ENCODE assay signal across 16 cellular contexts in the genomic region with DNA sequence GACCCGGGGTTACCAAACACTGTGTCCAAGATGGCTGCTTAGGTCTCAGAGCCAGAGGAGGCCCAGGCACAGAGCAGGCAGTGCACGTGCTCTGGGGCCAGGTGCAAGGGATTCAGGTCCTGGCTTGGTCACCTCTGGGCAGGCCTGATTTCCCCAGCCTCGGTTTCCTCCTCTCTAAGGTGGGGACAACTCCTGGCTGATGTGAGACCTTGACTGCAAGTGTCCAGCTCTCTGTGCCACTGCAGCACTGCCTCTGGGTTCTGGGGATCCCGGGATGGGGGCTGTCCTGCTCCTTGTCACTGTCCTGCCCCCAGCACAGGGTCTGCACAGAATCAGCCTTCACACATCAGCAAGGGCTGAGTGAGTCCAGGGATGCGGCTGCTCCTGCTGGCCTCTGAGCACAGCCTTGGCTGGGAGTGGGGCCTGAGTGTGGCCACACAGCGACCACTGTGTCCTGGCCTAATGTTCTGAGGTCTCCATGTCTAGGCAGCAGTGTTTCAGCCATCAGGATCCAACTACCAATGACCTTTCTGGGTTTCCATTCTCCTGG.
A peak's percentile ranks its signal among the peaks of the same experiment; 100 is the strongest.
DNase-seq lines count a peak whose midpoint lies in the region; ATAC-seq and TF ChIP-seq lines count a peak whose summit lies in the region.
"Had no signal": no experiment of that assay in that cellular context is flagged by ENCODE, and none has a peak within 500 bp of the region (broad histone marks: within the 10 kb centered on the region; RNA-seq: fewer than 3 reads in every experiment).

No MANE protein-coding gene starts in this region.

- no peak overlapping the region for H3K4me3 Mint-ChIP-seq in H9
- no peak overlapping the region for H3K4me3 Mint-ChIP-seq in dendritic cell treated with granulocyte-macrophage colony-stimulating factor and Interleukin-4, amounts not matched to agents 40 ng/mL and 50 ng/mL, for 4 days
- no peak overlapping the region for H3K4me3 Mint-ChIP-seq in T-helper 2 cell treated with Interferon-gamma antibody and Interleukin-4, amounts not matched to agents 5 μg/mL and 100 μg/mL, for 36 hours
- H3K4me3 Mint-ChIP-seq: CD4-positive, alpha-beta memory T cell had no signal

- H2BK5ac ChIP-seq in H9 (ENCODE audit: insufficient read length, low read length) (no peak overlapping the region), neuronal stem cell (ENCODE audit: low read length) (peak overlapping the region; percentile 55)

- no peak overlapping the region for H3K4me3 ChIP-seq in neuronal stem cell (ENCODE audit: low read length in 2 of 2)
- H3K4me3 ChIP-seq in upper lobe of right lung, result no peak overlapping the region
- H3K4me3 ChIP-seq: GM12878 had no signal

- H3K27me3 ChIP-seq in H9 (ENCODE audit: insufficient read depth, low read length) (no peaks in the 10 kb centered on the region), neuronal stem cell (ENCODE audit: control insufficient read depth in 3 of 3, insufficient read depth in 3 of 3, low read depth in 1 of 3, low read length in 3 of 3) (peaks cover 0 to 27% (median 0%) of the 10 kb centered on the region in 3 experiments), upper lobe of right lung (no peaks in the 10 kb centered on the region)

- H4K91ac ChIP-seq in H9 (ENCODE audit: insufficient read length, low read depth, low read length) (no peak overlapping the region), neuronal stem cell (ENCODE audit: low read depth, low read length, poor library complexity) (no peak overlapping the region)

- H3T11ph ChIP-seq in H9 (ENCODE audit: low read length), result no peak overlapping the region

- no peak overlapping the region for H3K4me2 ChIP-seq in H9 (ENCODE audit: insufficient read depth, insufficient read length, low read length)
- H3K4me2 ChIP-seq in neuronal stem cell (ENCODE audit: insufficient read depth, low read length, poor library complexity, severe bottlenecking), result no peak overlapping the region

- intact Hi-C loops in dendritic cell treated with granulocyte-macrophage colony-stimulating factor and Interleukin-4, amounts not matched to agents 40 ng/mL and 50 ng/mL, for 4 days (cut with micrococcal nuclease), result no loop called here
- intact Hi-C loops in upper lobe of right lung (cut with DNase I), result no loop called here

- DNase-seq in H9 (no peak), neuronal stem cell (ENCODE audit: low spot score) (no peak), upper lobe of right lung (peak; percentile 37), DMS 273 (lab: John Stamatoyannopoulos, UW; ENCODE audit: unreplicated experiment) (no peak), caudate nucleus (lab: John Stamatoyannopoulos, UW) (no peak)
- no peak for DNase-seq in T-helper 2 cell treated with Interferon-gamma antibody and Interleukin-4, amounts not matched to agents 5 μg/mL and 100 μg/mL, for 36 hours (ENCODE audit: low spot score)
- DNase-seq: ACHN; CD4-positive, alpha-beta memory T cell; DMS53; DND-41; EL; GOT3; H7 had no signal

- H3K36me3 Mint-ChIP-seq in H9 (ENCODE audit: insufficient read depth in 1 of 3, low read depth in 3 of 3), result no peaks in the 10 kb centered on the region
- H3K36me3 Mint-ChIP-seq in dendritic cell treated with granulocyte-macrophage colony-stimulating factor and Interleukin-4, amounts not matched to agents 40 ng/mL and 50 ng/mL, for 4 days (ENCODE audit: low read depth), result no peaks in the 10 kb centered on the region
- no peaks in the 10 kb centered on the region for H3K36me3 Mint-ChIP-seq in T-helper 2 cell treated with Interferon-gamma antibody and Interleukin-4, amounts not matched to agents 5 μg/mL and 100 μg/mL, for 36 hours (ENCODE audit: low read depth)
- H3K36me3 Mint-ChIP-seq: CD4-positive, alpha-beta memory T cell had no signal

- no peak for ATAC-seq in upper lobe of right lung
- ATAC-seq: GM12878 had no signal

- H3K9me3 Mint-ChIP-seq in H9, result no peaks in the 10 kb centered on the region; a peak in 1 of 5 replicates
- no peaks in the 10 kb centered on the region for H3K9me3 Mint-ChIP-seq in dendritic cell treated with granulocyte-macrophage colony-stimulating factor and Interleukin-4, amounts not matched to agents 40 ng/mL and 50 ng/mL, for 4 days
- no peaks in the 10 kb centered on the region for H3K9me3 Mint-ChIP-seq in T-helper 2 cell treated with Interferon-gamma antibody and Interleukin-4, amounts not matched to agents 5 μg/mL and 100 μg/mL, for 36 hours
- H3K9me3 Mint-ChIP-seq: CD4-positive, alpha-beta memory T cell had no signal

- H3K9me3 ChIP-seq in H9 (ENCODE audit: control insufficient read depth, low read depth, low read length) (no peaks in the 10 kb centered on the region), neuronal stem cell (replicated peaks in 1 of 2; ENCODE audit: control insufficient read depth in 2 of 2, insufficient read depth in 1 of 2, low read depth in 1 of 2, low read length in 2 of 2) (no peaks in the 10 kb centered on the region), upper lobe of right lung (no peaks in the 10 kb centered on the region)

- H3K4ac ChIP-seq in H9 (ENCODE audit: low read depth, low read length), result no peak overlapping the region
- H3K4ac ChIP-seq in neuronal stem cell (ENCODE audit: low read length), result peak overlapping the region; percentile 19

- no peak overlapping the region for H3K56ac ChIP-seq in H9 (ENCODE audit: insufficient read length, low read depth, low read length)

- H2BK120ac ChIP-seq in H9 (ENCODE audit: low read depth, low read length, poor library complexity, severe bottlenecking), result no peak overlapping the region
- peak overlapping the region; percentile 65 for H2BK120ac ChIP-seq in neuronal stem cell (ENCODE audit: low read depth, low read length)

- no peaks in the 10 kb centered on the region for H3K23me2 ChIP-seq in H9 (ENCODE audit: insufficient read length, low read depth, low read length, poor library complexity, severe bottlenecking)

- no peak overlapping the region for H4K5ac ChIP-seq in H9 (ENCODE audit: insufficient read length, low read depth, low read length)

- H3K27me3 Mint-ChIP-seq in H9 (ENCODE audit: low read depth), result peaks cover 8% of the 10 kb centered on the region
- H3K27me3 Mint-ChIP-seq in dendritic cell treated with granulocyte-macrophage colony-stimulating factor and Interleukin-4, amounts not matched to agents 40 ng/mL and 50 ng/mL, for 4 days, result peaks cover 21% of the 10 kb centered on the region
- H3K27me3 Mint-ChIP-seq in T-helper 2 cell treated with Interferon-gamma antibody and Interleukin-4, amounts not matched to agents 5 μg/mL and 100 μg/mL, for 36 hours (ENCODE audit: low read depth), result peaks cover 3% of the 10 kb centered on the region
- H3K27me3 Mint-ChIP-seq: CD4-positive, alpha-beta memory T cell had no signal

- H3K4me1 ChIP-seq in H9 (ENCODE audit: insufficient read depth, low read length) (no peaks in the 10 kb centered on the region), neuronal stem cell (ENCODE audit: control insufficient read depth in 2 of 2, insufficient read depth in 1 of 2, low read depth in 1 of 2, low read length in 2 of 2) (peaks cover 0 to 2% of the 10 kb centered on the region in 2 donors), upper lobe of right lung (no peaks in the 10 kb centered on the region)

- H3K18ac ChIP-seq in H9 (ENCODE audit: insufficient read length, low read depth, low read length), result no peak overlapping the region
- peak overlapping the region; percentile 60 for H3K18ac ChIP-seq in neuronal stem cell (ENCODE audit: low read length)

- no peak overlapping the region; a peak in 1 of 7 replicates for H3K27ac Mint-ChIP-seq in H9
- peak overlapping the region; percentile 19 for H3K27ac Mint-ChIP-seq in dendritic cell treated with granulocyte-macrophage colony-stimulating factor and Interleukin-4, amounts not matched to agents 40 ng/mL and 50 ng/mL, for 4 days
- H3K27ac Mint-ChIP-seq in T-helper 2 cell treated with Interferon-gamma antibody and Interleukin-4, amounts not matched to agents 5 μg/mL and 100 μg/mL, for 36 hours, result no peak overlapping the region

- TF ChIP-seq CTCF in H9 (conservative IDR thresholded peaks at IDR 0.05) (no peak), upper lobe of right lung (IDR thresholded peaks at IDR 0.05) (no peak)

- H4K20me1 ChIP-seq in H9 (ENCODE audit: control insufficient read depth, insufficient read depth, insufficient read length), result no peaks in the 10 kb centered on the region

- H3K27ac ChIP-seq in H9 (ENCODE audit: insufficient read length, low read depth, low read length) (no peak overlapping the region), neuronal stem cell (replicated peaks; ENCODE audit: low read length) (no peak overlapping the region), upper lobe of right lung (no peak overlapping the region), caudate nucleus (ENCODE audit: low read depth, low read length) (no peak overlapping the region)
- H3K27ac ChIP-seq: C4-2B had no signal

- H3K23ac ChIP-seq in H9 (ENCODE audit: insufficient read length, low read depth, low read length) (no peak overlapping the region), neuronal stem cell (ENCODE audit: low read depth, low read length, poor library complexity) (no peak overlapping the region)

- H2BK15ac ChIP-seq in H9 (ENCODE audit: low read depth, low read length) (no peak overlapping the region), neuronal stem cell (ENCODE audit: low read length) (peak overlapping the region; percentile 52)

- H4K8ac ChIP-seq in H9 (replicated peaks; ENCODE audit: insufficient read length, low read depth, low read length), result no peak overlapping the region
- no peak overlapping the region for H4K8ac ChIP-seq in neuronal stem cell (ENCODE audit: low read depth, low read length)

- H2AFZ ChIP-seq in H9 (ENCODE audit: low read length), result no peak overlapping the region
- no peak overlapping the region for H2AFZ ChIP-seq in neuronal stem cell (ENCODE audit: low read length)

- no peaks in the 10 kb centered on the region for H3K79me1 ChIP-seq in H9 (ENCODE audit: insufficient read depth, low read depth, low read length, poor library complexity, severe bottlenecking)
- no peaks in the 10 kb centered on the region for H3K79me1 ChIP-seq in neuronal stem cell (ENCODE audit: low read depth, low read length)

- H2AK5ac ChIP-seq in H9 (ENCODE audit: insufficient read length, low read length) (no peak overlapping the region), neuronal stem cell (ENCODE audit: low read depth, low read length) (no peak overlapping the region)

- H3K79me2 ChIP-seq in H9 (ENCODE audit: insufficient read depth, low read length), result no peaks in the 10 kb centered on the region

- no peak overlapping the region for H2BK20ac ChIP-seq in H9 (ENCODE audit: low read depth, low read length, poor library complexity, severe bottlenecking)

- H3K36me3 ChIP-seq in neuronal stem cell (replicated peaks in 1 of 2; ENCODE audit: control insufficient read depth in 2 of 2, insufficient read depth in 2 of 2, low read length in 2 of 2) (no peaks in the 10 kb centered on the region), upper lobe of right lung (no peaks in the 10 kb centered on the region)

- no peaks in the 10 kb centered on the region for H3K4me1 Mint-ChIP-seq in H9
- no peaks in the 10 kb centered on the region for H3K4me1 Mint-ChIP-seq in dendritic cell treated with granulocyte-macrophage colony-stimulating factor and Interleukin-4, amounts not matched to agents 40 ng/mL and 50 ng/mL, for 4 days (ENCODE audit: low read depth)
- H3K4me1 Mint-ChIP-seq in T-helper 2 cell treated with Interferon-gamma antibody and Interleukin-4, amounts not matched to agents 5 μg/mL and 100 μg/mL, for 36 hours (ENCODE audit: low read depth), result no peaks in the 10 kb centered on the region
- H3K4me1 Mint-ChIP-seq: CD4-positive, alpha-beta memory T cell had no signal

- no CpG with 5 or more reads among the region's 6 CpGs for WGBS in H9 (ENCODE audit: extremely low coverage, insufficient read length, low lambda C conversion rate)
- WGBS in neuronal stem cell (ENCODE audit: extremely low coverage in 2 of 2, insufficient read length in 2 of 2, insufficient replicate concordance in 1 of 2), 2 donors, result no CpG with 5 or more reads among the region's 6 CpGs

- H2BK12ac ChIP-seq in H9 (ENCODE audit: insufficient read length, low read depth, low read length), result no peak overlapping the region
- no peak overlapping the region for H2BK12ac ChIP-seq in neuronal stem cell (ENCODE audit: low read length)

- H3K9ac ChIP-seq in H9 (ENCODE audit: extremely low read depth, insufficient read length, low read length) (no peak overlapping the region), neuronal stem cell (ENCODE audit: low read depth, low read length, poor library complexity) (peak overlapping the region; percentile 74)

- H3K14ac ChIP-seq in H9 (ENCODE audit: insufficient read depth, low read length) (peak overlapping the region; percentile 18; the same call in 1 of the 2 replicates), neuronal stem cell (ENCODE audit: low read length) (no peak overlapping the region)
